1 cellular context compared by ENCODE assay signal in the genomic region with DNA sequence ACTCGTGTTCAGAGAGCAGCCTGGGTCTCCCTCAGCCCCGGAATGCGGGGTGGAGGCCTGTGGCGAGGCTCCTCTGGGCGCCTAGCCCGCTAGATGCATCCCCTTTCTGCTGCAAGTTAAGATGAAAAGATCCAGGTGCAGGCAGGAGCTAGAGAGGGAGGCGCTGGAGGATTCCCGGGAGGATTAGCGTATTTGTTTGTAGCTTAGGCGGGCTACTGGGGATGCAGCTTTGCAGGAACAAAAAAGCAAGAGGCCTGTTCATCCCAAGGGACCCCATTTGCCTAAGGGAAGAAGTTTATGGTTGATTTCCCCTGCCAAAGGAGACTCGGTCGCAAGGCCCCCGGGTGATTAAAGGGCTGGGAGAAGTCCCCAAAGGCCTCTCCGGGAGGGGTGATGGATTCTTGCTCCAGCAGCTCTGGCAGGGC.
TF ChIP-seq lines count a peak whose summit lies in the region.

No MANE protein-coding gene starts in this region.

TF ChIP-seq in IMR-90, 13 proteins besides CTCF, POLR2A, EP300 and RAD21 (continued from another document):
- TF ChIP-seq CEBPB (IDR thresholded peaks at IDR 0.05; ENCODE audit: low read depth, low read length) (no peak), MAFK (IDR thresholded peaks at IDR 0.05; ENCODE audit: low read depth, low read length) (no peak), BHLHE40 (IDR thresholded peaks at IDR 0.05; ENCODE audit: low read depth, low read length) (no peak), MAZ (IDR thresholded peaks at IDR 0.05; ENCODE audit: borderline replicate concordance, low read depth, low read length) (no peak), USF2 (IDR thresholded peaks at IDR 0.05; ENCODE audit: low read depth, low read length) (no peak), NFE2L2 (IDR thresholded peaks at IDR 0.05; ENCODE audit: low read depth, low read length) (no peak), RCOR1 (IDR thresholded peaks at IDR 0.05; ENCODE audit: insufficient replicate concordance, low read length) (no peak), SMC3 (IDR thresholded peaks at IDR 0.05; ENCODE audit: low read depth, low read length) (no peak)
